In genomic region chrX:108640817-108641216, GRCh38 we compare ENCODE assay signal across 22 cellular contexts.
"Had no signal": no experiment of that assay in that cellular context is flagged by ENCODE, and none has a peak within 500 bp of the region (broad histone marks: within the 10 kb centered on the region; RNA-seq: fewer than 3 reads in every experiment).

No MANE protein-coding gene starts in this region.

- H3K36me3 ChIP-seq: neutrophil, spleen had no signal

- H3K4me1 Mint-ChIP-seq: naive thymus-derived CD8-positive, alpha-beta T cell; stimulated activated naive B cell treated with anti-CD40 and anti-IgM and Interleukin-4, amounts not matched to agents 10 μg/mL and 1 μg/mL and 100 μg/mL, for 72 hours; stimulated activated naive CD8-positive, alpha-beta T cell treated with anti-CD3 and anti-CD28 coated beads, Interleukin-15, amount 100 ng/mL, for 72 hours had no signal

- H3K4me1 ChIP-seq: heart right ventricle, spleen, testis had no signal

- H3K36me3 Mint-ChIP-seq: naive thymus-derived CD8-positive, alpha-beta T cell; stimulated activated naive B cell treated with anti-CD40 and anti-IgM and Interleukin-4, amounts not matched to agents 10 μg/mL and 1 μg/mL and 100 μg/mL, for 72 hours had no signal

- H3K4me3 Mint-ChIP-seq: dendritic cell treated with granulocyte-macrophage colony-stimulating factor and Interleukin-4, amounts not matched to agents 40 ng/mL and 50 ng/mL, for 4 days; effector memory CD8-positive, alpha-beta T cell; stimulated activated naive B cell treated with anti-CD40 and anti-IgM and Interleukin-4, amounts not matched to agents 10 μg/mL and 1 μg/mL and 100 μg/mL, for 72 hours; stimulated activated naive CD8-positive, alpha-beta T cell treated with anti-CD3 and anti-CD28 coated beads, Interleukin-15, amount 100 ng/mL, for 72 hours had no signal

- H3K9me3 ChIP-seq: mucosa of descending colon, neutrophil, testis had no signal

- DNase-seq: effector memory CD8-positive, alpha-beta T cell; foreskin melanocyte; heart right ventricle; hypothalamus; mammary epithelial cell; mucosa of descending colon; naive thymus-derived CD8-positive, alpha-beta T cell; posterior cingulate gyrus; spleen; stimulated activated CD4-positive, alpha-beta T cell treated with anti-CD3 and anti-CD28 coated beads, Interleukin-15, amount 100 ng/mL, for 24 hours; stimulated activated CD4-positive, alpha-beta T cell treated with anti-CD3 and anti-CD28 coated beads, Interleukin-1b, Interleukin-23, amount 100 ng/mL, for 48 hours; stimulated activated CD4-positive, alpha-beta T cell treated with anti-CD3 and anti-CD28 coated beads, Interleukin-4, amount 100 ng/mL, for 24 hours; stimulated activated naive B cell treated with anti-CD40 and anti-IgM and Interleukin-4, amounts not matched to agents 10 μg/mL and 1 μg/mL and 100 μg/mL, for 72 hours; stimulated activated naive CD8-positive, alpha-beta T cell treated with anti-CD3 and anti-CD28 coated beads, Interleukin-15, amount 100 ng/mL, for 72 hours; testis; trophoblast cell had no signal

- H3K27me3 ChIP-seq: heart right ventricle, neutrophil, spleen, testis had no signal

- H3K4me3 ChIP-seq: heart right ventricle, mucosa of descending colon, spleen, testis had no signal

- H3K27ac ChIP-seq: heart right ventricle, neutrophil, spleen, testis had no signal

- FAIRE-seq: endothelial cell of umbilical vein, islet of Langerhans had no signal

- ATAC-seq: effector memory CD8-positive, alpha-beta T cell; heart right ventricle; left lobe of liver; mucosa of descending colon; naive thymus-derived CD8-positive, alpha-beta T cell; sciatic nerve; stimulated activated naive B cell treated with anti-CD40 and anti-IgM and Interleukin-4, amounts not matched to agents 10 μg/mL and 1 μg/mL and 100 μg/mL, for 72 hours; stimulated activated naive CD8-positive, alpha-beta T cell treated with anti-CD3 and anti-CD28 coated beads, Interleukin-15, amount 100 ng/mL, for 72 hours had no signal

- H3K27ac Mint-ChIP-seq: dendritic cell treated with granulocyte-macrophage colony-stimulating factor and Interleukin-4, amounts not matched to agents 40 ng/mL and 50 ng/mL, for 4 days; effector memory CD8-positive, alpha-beta T cell; naive thymus-derived CD8-positive, alpha-beta T cell; stimulated activated naive B cell treated with anti-CD40 and anti-IgM and Interleukin-4, amounts not matched to agents 10 μg/mL and 1 μg/mL and 100 μg/mL, for 72 hours; stimulated activated naive CD8-positive, alpha-beta T cell treated with anti-CD3 and anti-CD28 coated beads, Interleukin-15, amount 100 ng/mL, for 72 hours had no signal
